1 cellular context compared by ENCODE assay signal in genomic region chr14:105420976-105421674, GRCh38.
A peak's percentile ranks its signal among the peaks of the same experiment; 100 is the strongest.
TF ChIP-seq lines count a peak whose summit lies in the region.

No MANE protein-coding gene starts in this region.

TF ChIP-seq in HepG2, 621 proteins besides CTCF, POLR2A, EP300 and RAD21 (continued from another document):
- TF ChIP-seq, protein P1, sequence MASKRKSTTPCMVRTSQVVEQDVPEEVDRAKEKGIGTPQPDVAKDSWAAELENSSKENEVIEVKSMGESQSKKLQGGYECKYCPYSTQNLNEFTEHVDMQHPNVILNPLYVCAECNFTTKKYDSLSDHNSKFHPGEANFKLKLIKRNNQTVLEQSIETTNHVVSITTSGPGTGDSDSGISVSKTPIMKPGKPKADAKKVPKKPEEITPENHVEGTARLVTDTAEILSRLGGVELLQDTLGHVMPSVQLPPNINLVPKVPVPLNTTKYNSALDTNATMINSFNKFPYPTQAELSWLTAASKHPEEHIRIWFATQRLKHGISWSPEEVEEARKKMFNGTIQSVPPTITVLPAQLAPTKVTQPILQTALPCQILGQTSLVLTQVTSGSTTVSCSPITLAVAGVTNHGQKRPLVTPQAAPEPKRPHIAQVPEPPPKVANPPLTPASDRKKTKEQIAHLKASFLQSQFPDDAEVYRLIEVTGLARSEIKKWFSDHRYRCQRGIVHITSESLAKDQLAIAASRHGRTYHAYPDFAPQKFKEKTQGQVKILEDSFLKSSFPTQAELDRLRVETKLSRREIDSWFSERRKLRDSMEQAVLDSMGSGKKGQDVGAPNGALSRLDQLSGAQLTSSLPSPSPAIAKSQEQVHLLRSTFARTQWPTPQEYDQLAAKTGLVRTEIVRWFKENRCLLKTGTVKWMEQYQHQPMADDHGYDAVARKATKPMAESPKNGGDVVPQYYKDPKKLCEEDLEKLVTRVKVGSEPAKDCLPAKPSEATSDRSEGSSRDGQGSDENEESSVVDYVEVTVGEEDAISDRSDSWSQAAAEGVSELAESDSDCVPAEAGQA (IDR thresholded peaks at IDR 0.05; ENCODE audit: low read depth): no peak
- TF ChIP-seq, protein P1 (CRISPR knock-in tag; IDR thresholded peaks at IDR 0.05; ENCODE audit: borderline replicate concordance): no peak
- TF ChIP-seq GMEB1 (CRISPR knock-in tag; IDR thresholded peaks at IDR 0.05; ENCODE audit: borderline replicate concordance) (no peak), ZNF615 (CRISPR knock-in tag; IDR thresholded peaks at IDR 0.05; ENCODE audit: borderline replicate concordance) (no peak), PRPF4 (IDR thresholded peaks at IDR 0.05; ENCODE audit: low read depth, low read length, poor library complexity, severe bottlenecking) (no peak), RBM39 (IDR thresholded peaks at IDR 0.05; ENCODE audit: low read depth, low read length, poor library complexity, severe bottlenecking) (no peak), NFE2 (CRISPR knock-in tag; IDR thresholded peaks at IDR 0.05) (no peak), ZHX1 (CRISPR knock-in tag; IDR thresholded peaks at IDR 0.05; ENCODE audit: low read depth) (no peak), ZNF629 (CRISPR knock-in tag; conservative IDR thresholded peaks at IDR 0.05) (peak; percentile 32; the same call in 1 of the 2 replicates), ZNF850 (CRISPR knock-in tag; conservative IDR thresholded peaks at IDR 0.05) (no peak), ZNF766 (CRISPR knock-in tag; IDR thresholded peaks at IDR 0.05; ENCODE audit: borderline replicate concordance) (no peak), MAFG (CRISPR knock-in tag; IDR thresholded peaks at IDR 0.05) (no peak), RBM22 (optimal IDR thresholded peaks at IDR 0.05; ENCODE audit: low read length) (no peak), REST (IDR thresholded peaks at IDR 0.05; ENCODE audit: borderline replicate concordance in 1 of 2, low read depth in 1 of 2, low read length in 2 of 2) (no peak), ZNF17 (CRISPR knock-in tag; IDR thresholded peaks at IDR 0.05) (no peak), ZMAT3 (CRISPR knock-in tag; conservative IDR thresholded peaks at IDR 0.05) (no peak), NR1H2 (CRISPR knock-in tag; IDR thresholded peaks at IDR 0.05; ENCODE audit: borderline replicate concordance, low read depth) (no peak), SRF (IDR thresholded peaks at IDR 0.05; ENCODE audit: low read depth, low read length) (no peak), HOXA3 (CRISPR knock-in tag; IDR thresholded peaks at IDR 0.05) (0 out of 2 replicates have a peak, but pooled peaks have one; percentile 2), KDM2A (CRISPR knock-in tag; IDR thresholded peaks at IDR 0.05; ENCODE audit: borderline replicate concordance, low read depth) (no peak), PHF8 (CRISPR knock-in tag; IDR thresholded peaks at IDR 0.05) (no peak), ZFY (CRISPR knock-in tag; IDR thresholded peaks at IDR 0.05) (0 out of 2 replicates have a peak, but pooled peaks have one; percentile 2), SOX6 (IDR thresholded peaks at IDR 0.05) (no peak), SOX6 (CRISPR knock-in tag; IDR thresholded peaks at IDR 0.05) (no peak), TRIM24 (CRISPR knock-in tag; IDR thresholded peaks at IDR 0.05) (no peak), ASH2L (IDR thresholded peaks at IDR 0.05; ENCODE audit: insufficient read length, low read depth, low read length) (no peak), AKAP8 (CRISPR knock-in tag; IDR thresholded peaks at IDR 0.05) (0 out of 2 replicates have a peak, but pooled peaks have one; percentile 77), LCORL (IDR thresholded peaks at IDR 0.05) (no peak), LCORL (CRISPR knock-in tag; IDR thresholded peaks at IDR 0.05) (no peak), DRAP1 (CRISPR knock-in tag; IDR thresholded peaks at IDR 0.05) (no peak), DR1 (CRISPR knock-in tag; IDR thresholded peaks at IDR 0.05) (no peak), ZFP91 (CRISPR knock-in tag; IDR thresholded peaks at IDR 0.05; ENCODE audit: borderline replicate concordance) (peak; percentile 37; the same call in 1 of the 2 replicates), ZFYVE20 (CRISPR knock-in tag; IDR thresholded peaks at IDR 0.05; ENCODE audit: borderline replicate concordance, low read depth) (no peak), PCBP1 (IDR thresholded peaks at IDR 0.05; ENCODE audit: borderline replicate concordance, low read depth, low read length) (peak; percentile 66; the same call in 1 of the 2 replicates)
- TF ChIP-seq, protein P2, sequence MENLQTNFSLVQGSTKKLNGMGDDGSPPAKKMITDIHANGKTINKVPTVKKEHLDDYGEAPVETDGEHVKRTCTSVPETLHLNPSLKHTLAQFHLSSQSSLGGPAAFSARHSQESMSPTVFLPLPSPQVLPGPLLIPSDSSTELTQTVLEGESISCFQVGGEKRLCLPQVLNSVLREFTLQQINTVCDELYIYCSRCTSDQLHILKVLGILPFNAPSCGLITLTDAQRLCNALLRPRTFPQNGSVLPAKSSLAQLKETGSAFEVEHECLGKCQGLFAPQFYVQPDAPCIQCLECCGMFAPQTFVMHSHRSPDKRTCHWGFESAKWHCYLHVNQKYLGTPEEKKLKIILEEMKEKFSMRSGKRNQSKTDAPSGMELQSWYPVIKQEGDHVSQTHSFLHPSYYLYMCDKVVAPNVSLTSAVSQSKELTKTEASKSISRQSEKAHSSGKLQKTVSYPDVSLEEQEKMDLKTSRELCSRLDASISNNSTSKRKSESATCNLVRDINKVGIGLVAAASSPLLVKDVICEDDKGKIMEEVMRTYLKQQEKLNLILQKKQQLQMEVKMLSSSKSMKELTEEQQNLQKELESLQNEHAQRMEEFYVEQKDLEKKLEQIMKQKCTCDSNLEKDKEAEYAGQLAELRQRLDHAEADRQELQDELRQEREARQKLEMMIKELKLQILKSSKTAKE (CRISPR knock-in tag; IDR thresholded peaks at IDR 0.05; ENCODE audit: borderline replicate concordance): no peak
- TF ChIP-seq, protein P3, sequence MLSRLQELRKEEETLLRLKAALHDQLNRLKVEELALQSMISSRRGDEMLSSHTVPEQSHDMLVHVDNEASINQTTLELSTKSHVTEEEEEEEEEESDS (CRISPR knock-in tag; IDR thresholded peaks at IDR 0.05; ENCODE audit: borderline replicate concordance): no peak
